36 cellular contexts compared by ENCODE assay signal in genomic region chr5:76264681-76265080, GRCh38.
A peak's percentile ranks its signal among the peaks of the same experiment; 100 is the strongest.
DNase-seq lines count a peak whose midpoint lies in the region; ATAC-seq, FAIRE-seq and TF ChIP-seq lines count a peak whose summit lies in the region.
"Had no signal": no experiment of that assay in that cellular context is flagged by ENCODE, and none has a peak within 500 bp of the region (broad histone marks: within the 10 kb centered on the region; RNA-seq: fewer than 3 reads in every experiment).

No MANE protein-coding gene starts in this region.

- DNase-seq in activated CD4-positive, alpha-beta T cell treated with anti-CD3 and anti-CD28 coated beads, Interleukin-2, amount 10 ng/mL, durations not matched to agents 24 days and 14 days, result peak; percentile 51
- no peak for DNase-seq in activated CD4-positive, alpha-beta T cell treated with anti-CD3 and anti-CD28 coated beads, Interleukin-2, amount 10 ng/mL, durations not matched to agents 7 days and 5 days
- DNase-seq in HepG2 (ENCODE audit: low spot score) (no peak), right lobe of liver (no peak), left lobe of liver (ENCODE audit: low spot score) (no peak), neuronal stem cell (ENCODE audit: low spot score) (no peak), GM23248 (no peak), WTC11 (ENCODE audit: low spot score) (no peak)
- DNase-seq: 8988T; ACHN; AML-193; BE2C; Caco-2; Calu3; CD4-positive, alpha-beta memory T cell; CD4-positive, alpha-beta T cell; CD4-positive, CD25-positive, alpha-beta regulatory T cell; CD8-positive, alpha-beta memory T cell; CD8-positive, alpha-beta T cell; COR-L47; DMS 273 treated with DMSO at 0.1 percent for 48 hours; DMS153; DMS53; DMS79; DMS79 treated with DMSO at 0.1 percent for 48 hours; DND-41; EL had no signal

- no TSS peak for BruUV-seq in HepG2 (replicated peaks; lab: Mats Ljungman, UMichigan)

- H2AFZ ChIP-seq in HepG2 (ENCODE audit: low read length), result no peak overlapping the region
- H2AFZ ChIP-seq in neuronal stem cell (ENCODE audit: low read length), result no peak overlapping the region
- H2AFZ ChIP-seq in GM23248, result no peak overlapping the region

- H3K9me3 Mint-ChIP-seq in activated CD4-positive, alpha-beta T cell treated with anti-CD3 and anti-CD28 coated beads, Interleukin-2, amount 10 ng/mL, durations not matched to agents 24 days and 14 days, result peaks cover 22% of the 10 kb centered on the region
- peaks cover 11% of the 10 kb centered on the region for H3K9me3 Mint-ChIP-seq in activated CD4-positive, alpha-beta T cell treated with anti-CD3 and anti-CD28 coated beads, Interleukin-2, amount 10 ng/mL, durations not matched to agents 7 days and 5 days
- H3K9me3 Mint-ChIP-seq in WTC11, result peaks cover 10% of the 10 kb centered on the region
- H3K9me3 Mint-ChIP-seq: CD4-positive, alpha-beta T cell had no signal

- no peak overlapping the region for H2AK5ac ChIP-seq in neuronal stem cell (ENCODE audit: low read depth, low read length)

- H3K14ac ChIP-seq in neuronal stem cell (ENCODE audit: low read length), result no peak overlapping the region

- FAIRE-seq in HepG2 (lab: Jason Lieb, UNC), result no peak
- FAIRE-seq: A204.1, A549, D721Med had no signal

- H2BK120ac ChIP-seq in neuronal stem cell (ENCODE audit: low read depth, low read length), result no peak overlapping the region

- H3K4me2 ChIP-seq in HepG2 (ENCODE audit: low read depth, low read length), result no peak overlapping the region; the same call in 1 of the 2 replicates
- H3K4me2 ChIP-seq in neuronal stem cell (ENCODE audit: insufficient read depth, low read length, poor library complexity, severe bottlenecking), result no peak overlapping the region
- H3K4me2 ChIP-seq in GM23248 (ENCODE audit: unreplicated experiment), result no peak overlapping the region
- H3K4me2 ChIP-seq: A549; BLaER1; BLaER1 treated with 17β-estradiol and CSF1 and Interleukin-3, amounts not matched to agents 10 nM and 100 nM had no signal

- H4K8ac ChIP-seq in neuronal stem cell (ENCODE audit: low read depth, low read length), result no peak overlapping the region

- H3K27ac ChIP-seq in HepG2 (ENCODE audit: extremely low read length, insufficient read depth, low read length) (no peak overlapping the region), right lobe of liver (no peak overlapping the region), neuronal stem cell (replicated peaks; ENCODE audit: low read length) (no peak overlapping the region), GM23248 (no peak overlapping the region)
- H3K27ac ChIP-seq: 22Rv1; A549; BLaER1; BLaER1 treated with 17β-estradiol and CSF1 and Interleukin-3, amounts not matched to agents 10 nM and 100 nM; C4-2B had no signal

- ATAC-seq in HepG2, result peak; percentile 67; the same call in 2 of the 3 replicates
- ATAC-seq in right lobe of liver, result no peak
- peak; percentile 10 for ATAC-seq in left lobe of liver
- no peak for ATAC-seq in WTC11
- ATAC-seq: A549; CD8-positive, alpha-beta T cell had no signal

- H3K36me3 ChIP-seq in HepG2 (replicated peaks in 1 of 2; ENCODE audit: control insufficient read depth in 1 of 2, insufficient read depth in 2 of 2, low read length in 2 of 2), result no peaks in the 10 kb centered on the region
- H3K36me3 ChIP-seq in right lobe of liver, result no peaks in the 10 kb centered on the region
- H3K36me3 ChIP-seq in neuronal stem cell (replicated peaks in 1 of 2; ENCODE audit: control insufficient read depth in 2 of 2, insufficient read depth in 2 of 2, low read length in 2 of 2), result no peaks in the 10 kb centered on the region
- H3K36me3 ChIP-seq in GM23248 (ENCODE audit: low read depth), result no peaks in the 10 kb centered on the region
- H3K36me3 ChIP-seq: BE2C; BLaER1; BLaER1 treated with 17β-estradiol and CSF1 and Interleukin-3, amounts not matched to agents 10 nM and 100 nM had no signal

- TF ChIP-seq POLR2A in HepG2 (IDR thresholded peaks at IDR 0.05; ENCODE audit: insufficient read depth in 1 of 2, low read depth in 2 of 2, low read length in 2 of 2) (no peak), right lobe of liver (IDR thresholded peaks at IDR 0.05) (no peak)

- no peak overlapping the region for H3K23ac ChIP-seq in neuronal stem cell (ENCODE audit: low read depth, low read length, poor library complexity)

- H3K27me3 Mint-ChIP-seq in activated CD4-positive, alpha-beta T cell treated with anti-CD3 and anti-CD28 coated beads, Interleukin-2, amount 10 ng/mL, durations not matched to agents 24 days and 14 days, result peaks cover 9% of the 10 kb centered on the region
- H3K27me3 Mint-ChIP-seq in activated CD4-positive, alpha-beta T cell treated with anti-CD3 and anti-CD28 coated beads, Interleukin-2, amount 10 ng/mL, durations not matched to agents 7 days and 5 days, result peaks cover 6% of the 10 kb centered on the region
- H3K27me3 Mint-ChIP-seq in WTC11 (ENCODE audit: low read depth), result peaks cover 2% of the 10 kb centered on the region; the same call in 1 of the 2 replicates
- H3K27me3 Mint-ChIP-seq: CD4-positive, alpha-beta memory T cell; CD4-positive, alpha-beta T cell had no signal

- H3K79me2 ChIP-seq in HepG2 (ENCODE audit: insufficient read depth, low read length) (no peaks in the 10 kb centered on the region), GM23248 (ENCODE audit: insufficient read depth) (no peaks in the 10 kb centered on the region)

- H3K4me3 ChIP-seq in HepG2 (replicated peaks in 1 of 3; ENCODE audit: insufficient read depth in 1 of 3, low read depth in 2 of 3, low read length in 3 of 3), result no peak overlapping the region
- no peak overlapping the region for H3K4me3 ChIP-seq in right lobe of liver
- H3K4me3 ChIP-seq in neuronal stem cell (ENCODE audit: low read length in 2 of 2), result no peak overlapping the region
- no peak overlapping the region for H3K4me3 ChIP-seq in GM23248
- H3K4me3 ChIP-seq: A549; BLaER1; BLaER1 treated with 17β-estradiol and CSF1 and Interleukin-3, amounts not matched to agents 10 nM and 100 nM had no signal

- H2BK5ac ChIP-seq in neuronal stem cell (ENCODE audit: low read length), result no peak overlapping the region

- no peak overlapping the region for H2BK15ac ChIP-seq in neuronal stem cell (ENCODE audit: low read length)

- POLR2A ChIA-PET in activated CD4-positive, alpha-beta T cell treated with anti-CD3 and anti-CD28 coated beads, Interleukin-2, amount 10 ng/mL, durations not matched to agents 7 days and 5 days (lab: Charles Lee), result no interaction called here
- POLR2A ChIA-PET in HepG2 (lab: Yijun Ruan, JAX), result no interaction called here
- POLR2A ChIA-PET in WTC11 (lab: Charles Lee), result no interaction called here

- no peak for TF ChIP-seq EP300 in HepG2 (IDR thresholded peaks at IDR 0.05; ENCODE audit: low read depth in 2 of 2, low read length in 2 of 2)
- TF ChIP-seq EP300 in HepG2 (CRISPR knock-in tag; IDR thresholded peaks at IDR 0.05; ENCODE audit: borderline replicate concordance), result no peak

- H3K4me3 Mint-ChIP-seq in activated CD4-positive, alpha-beta T cell treated with anti-CD3 and anti-CD28 coated beads, Interleukin-2, amount 10 ng/mL, durations not matched to agents 24 days and 14 days, result no peak overlapping the region
- H3K4me3 Mint-ChIP-seq in activated CD4-positive, alpha-beta T cell treated with anti-CD3 and anti-CD28 coated beads, Interleukin-2, amount 10 ng/mL, durations not matched to agents 7 days and 5 days, result no peak overlapping the region
- no peak overlapping the region for H3K4me3 Mint-ChIP-seq in WTC11
- H3K4me3 Mint-ChIP-seq: B cell; CD14-positive monocyte; CD4-positive, alpha-beta memory T cell; CD4-positive, alpha-beta T cell; CD4-positive, CD25-positive, alpha-beta regulatory T cell; CD8-positive, alpha-beta memory T cell; CD8-positive, alpha-beta T cell had no signal

- peaks cover 24% of the 10 kb centered on the region for H3K4me1 Mint-ChIP-seq in activated CD4-positive, alpha-beta T cell treated with anti-CD3 and anti-CD28 coated beads, Interleukin-2, amount 10 ng/mL, durations not matched to agents 24 days and 14 days
- peaks cover 19% of the 10 kb centered on the region for H3K4me1 Mint-ChIP-seq in activated CD4-positive, alpha-beta T cell treated with anti-CD3 and anti-CD28 coated beads, Interleukin-2, amount 10 ng/mL, durations not matched to agents 7 days and 5 days
- peaks cover under 1% of the 10 kb centered on the region for H3K4me1 Mint-ChIP-seq in WTC11
- H3K4me1 Mint-ChIP-seq: B cell had no signal

- CTCF ChIA-PET in activated CD4-positive, alpha-beta T cell treated with anti-CD3 and anti-CD28 coated beads, Interleukin-2, amount 10 ng/mL, durations not matched to agents 7 days and 5 days (lab: Charles Lee), result interaction anchor here (0.6 kb wide), 1 partner anchor 314 kb away, joined by 4 read pairs; no protein-coding TSS in a partner anchor
- CTCF ChIA-PET in HepG2 (lab: Yijun Ruan, JAX; ENCODE audit: low intra/inter-chr PET ratio, low total read pairs) (no interaction called here), WTC11 (lab: Charles Lee) (no interaction called here)

- H3K4me1 ChIP-seq in HepG2 (ENCODE audit: insufficient read depth, low read length), result peaks cover 15% of the 10 kb centered on the region
- H3K4me1 ChIP-seq in right lobe of liver, result peaks cover 0 to 5% (median 0%) of the 10 kb centered on the region in 4 donors
- peaks cover 4 to 5% of the 10 kb centered on the region in 2 donors for H3K4me1 ChIP-seq in neuronal stem cell (ENCODE audit: control insufficient read depth in 2 of 2, insufficient read depth in 1 of 2, low read depth in 1 of 2, low read length in 2 of 2)
- H3K4me1 ChIP-seq in GM23248 (ENCODE audit: insufficient read depth), result no peaks in the 10 kb centered on the region
- H3K4me1 ChIP-seq: A549, BE2C, BLaER1 had no signal

- H3K9me3 ChIP-seq in HepG2 (ENCODE audit: low read length), result no peaks in the 10 kb centered on the region
- H3K9me3 ChIP-seq in right lobe of liver, result no peaks in the 10 kb centered on the region
- H3K9me3 ChIP-seq in neuronal stem cell (replicated peaks in 1 of 2; ENCODE audit: control insufficient read depth in 2 of 2, insufficient read depth in 1 of 2, low read depth in 1 of 2, low read length in 2 of 2), result no peaks in the 10 kb centered on the region
- H3K9me3 ChIP-seq in GM23248 (ENCODE audit: low read depth), result no peaks in the 10 kb centered on the region
- H3K9me3 ChIP-seq: BE2C had no signal

- H3K79me1 ChIP-seq in neuronal stem cell (ENCODE audit: low read depth, low read length), result no peaks in the 10 kb centered on the region

- no peak overlapping the region for H3K18ac ChIP-seq in neuronal stem cell (ENCODE audit: low read length)

- WGBS in HepG2 (ENCODE audit: low lambda C conversion rate), result 10% methylated on average over 3 of the region's 5 CpGs
- 18% methylated on average over 2 of the region's 5 CpGs for WGBS in right lobe of liver (ENCODE audit: insufficient coverage, low coverage, low lambda C conversion rate, missing lambda C conversion rate)
- WGBS in neuronal stem cell (ENCODE audit: extremely low coverage in 2 of 2, insufficient read length in 2 of 2, insufficient replicate concordance in 1 of 2), 2 donors, result no CpG with 5 or more reads among the region's 5 CpGs
- 32 to 37% methylated on average over 5 of the region's 5 CpGs for WGBS in GM23248 (ENCODE audit: low coverage in 1 of 2, low lambda C conversion rate in 2 of 2, missing lambda C conversion rate in 2 of 2), 2 experiments

- intact Hi-C loops in activated CD4-positive, alpha-beta T cell treated with anti-CD3 and anti-CD28 coated beads, Interleukin-2, amount 10 ng/mL, durations not matched to agents 24 days and 14 days (cut with micrococcal nuclease), result loop anchor here (5.0 kb wide), 3 partner anchors 87 to 927 kb away; partner anchors contain the start of gene HMGCR
- intact Hi-C loops in HepG2 (cut with micrococcal nuclease; ENCODE audit: unreplicated experiment), result no loop called here
- intact Hi-C loops in right lobe of liver (cut with DNase I), result no loop called here

- H4K20me1 ChIP-seq in HepG2 (ENCODE audit: insufficient read depth, low read length), result no peaks in the 10 kb centered on the region
- H4K20me1 ChIP-seq in GM23248 (ENCODE audit: insufficient read depth), result no peaks in the 10 kb centered on the region
- H4K20me1 ChIP-seq: BLaER1; BLaER1 treated with 17β-estradiol and CSF1 and Interleukin-3, amounts not matched to agents 10 nM and 100 nM had no signal

- TF ChIP-seq CTCF in HepG2 (CRISPR knock-in tag; IDR thresholded peaks at IDR 0.05) (no peak), right lobe of liver (IDR thresholded peaks at IDR 0.05) (no peak), WTC11 (IDR thresholded peaks at IDR 0.05) (no peak)

- H3K27me3 ChIP-seq in HepG2 (ENCODE audit: control insufficient read depth in 1 of 2, insufficient read depth in 2 of 2, low read length in 2 of 2) (peaks cover 1 to 9% of the 10 kb centered on the region in 2 experiments; a peak in 3 of 5 replicates), right lobe of liver (no peaks in the 10 kb centered on the region), neuronal stem cell (ENCODE audit: control insufficient read depth in 3 of 3, insufficient read depth in 3 of 3, low read depth in 1 of 3, low read length in 3 of 3) (no peaks in the 10 kb centered on the region), GM23248 (replicated peaks; ENCODE audit: insufficient read depth) (no peaks in the 10 kb centered on the region)
- H3K27me3 ChIP-seq: BLaER1; BLaER1 treated with 17β-estradiol and CSF1 and Interleukin-3, amounts not matched to agents 10 nM and 100 nM had no signal

- H3K9me2 ChIP-seq in GM23248 (ENCODE audit: insufficient read depth), result no peaks in the 10 kb centered on the region

- in situ Hi-C loops in HepG2 (cut with HindIII; ENCODE audit: extremely low pct_ligation_motif_present, low pct_unique_long_range_greater_than_20kb), result no loop called here
- in situ Hi-C loops in GM23248 (cut with MboI), result no loop called here

- H3K4ac ChIP-seq in neuronal stem cell (ENCODE audit: low read length), result no peak overlapping the region

- no peaks in the 10 kb centered on the region for H3F3A ChIP-seq in GM23248 (ENCODE audit: insufficient read depth)

- H3K36me3 Mint-ChIP-seq in activated CD4-positive, alpha-beta T cell treated with anti-CD3 and anti-CD28 coated beads, Interleukin-2, amount 10 ng/mL, durations not matched to agents 24 days and 14 days (ENCODE audit: low read depth), result peaks cover 12% of the 10 kb centered on the region
- H3K36me3 Mint-ChIP-seq in activated CD4-positive, alpha-beta T cell treated with anti-CD3 and anti-CD28 coated beads, Interleukin-2, amount 10 ng/mL, durations not matched to agents 7 days and 5 days (ENCODE audit: low read depth), result peaks cover 15% of the 10 kb centered on the region
- H3K36me3 Mint-ChIP-seq in WTC11, result no peaks in the 10 kb centered on the region
- H3K36me3 Mint-ChIP-seq: CD8-positive, alpha-beta T cell had no signal

- no peak for TF ChIP-seq RAD21 in HepG2 (CRISPR knock-in tag; IDR thresholded peaks at IDR 0.05)

- peak overlapping the region; percentile 23 for H2BK12ac ChIP-seq in neuronal stem cell (ENCODE audit: low read length)

- H4K91ac ChIP-seq in neuronal stem cell (ENCODE audit: low read depth, low read length, poor library complexity), result no peak overlapping the region

- H3K9ac ChIP-seq in HepG2 (ENCODE audit: insufficient read depth, low read depth, low read length), result no peak overlapping the region
- no peak overlapping the region for H3K9ac ChIP-seq in neuronal stem cell (ENCODE audit: low read depth, low read length, poor library complexity)
- no peak overlapping the region for H3K9ac ChIP-seq in GM23248
- H3K9ac ChIP-seq: BLaER1; BLaER1 treated with 17β-estradiol and CSF1 and Interleukin-3, amounts not matched to agents 10 nM and 100 nM had no signal

- no peak overlapping the region for H3K27ac Mint-ChIP-seq in activated CD4-positive, alpha-beta T cell treated with anti-CD3 and anti-CD28 coated beads, Interleukin-2, amount 10 ng/mL, durations not matched to agents 24 days and 14 days
- no peak overlapping the region for H3K27ac Mint-ChIP-seq in activated CD4-positive, alpha-beta T cell treated with anti-CD3 and anti-CD28 coated beads, Interleukin-2, amount 10 ng/mL, durations not matched to agents 7 days and 5 days
- no peak overlapping the region for H3K27ac Mint-ChIP-seq in WTC11
- H3K27ac Mint-ChIP-seq: B cell; CD4-positive, alpha-beta memory T cell; CD4-positive, alpha-beta T cell; CD8-positive, alpha-beta memory T cell; CD8-positive, alpha-beta T cell had no signal

Comparison
In these comparisons a context has a peak if more than half of its experiments do, and no peak if none do; other contexts are left out.
1. ATAC-seq: peak in HepG2 (single experiment) and left lobe of liver (single experiment); none in right lobe of liver (0 of 4) and WTC11 (single experiment).